Comparison of ENCODE assay signal across 1 cellular context in the genomic region with DNA sequence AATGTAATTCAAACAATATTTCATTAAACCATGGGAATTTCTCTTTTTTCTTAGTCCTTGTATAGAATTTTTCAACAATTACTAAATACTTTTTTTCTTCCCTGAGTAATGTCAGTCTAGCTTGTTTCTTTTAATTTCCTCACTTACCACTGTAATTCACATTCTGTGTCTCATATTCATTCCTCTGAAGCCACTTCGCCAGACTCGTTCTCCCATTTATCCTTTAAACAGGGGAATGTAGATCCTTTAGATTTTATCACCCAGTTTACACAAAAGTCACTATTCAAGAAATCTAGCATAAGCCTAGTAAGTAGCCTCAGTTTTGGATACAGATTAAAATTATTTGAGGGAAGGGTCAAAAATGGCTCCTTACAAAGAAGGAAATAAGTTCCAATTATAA.
TF ChIP-seq lines count a peak whose summit lies in the region.

No MANE protein-coding gene starts in this region.

TF ChIP-seq in GM12878, 131 proteins besides CTCF, POLR2A, EP300 and RAD21:
- TF ChIP-seq GATAD2B (conservative IDR thresholded peaks at IDR 0.05; ENCODE audit: low read depth), result no peak
- TF ChIP-seq KLF5 (IDR thresholded peaks at IDR 0.05; ENCODE audit: partially characterized antibody), result no peak
- no peak for TF ChIP-seq HSF1 (IDR thresholded peaks at IDR 0.05; ENCODE audit: low read depth, low read length)
- TF ChIP-seq CREB1 (IDR thresholded peaks at IDR 0.05; ENCODE audit: low read depth), result no peak
- TF ChIP-seq NFXL1 (IDR thresholded peaks at IDR 0.05; ENCODE audit: borderline replicate concordance), result no peak
- TF ChIP-seq ELK1 (IDR thresholded peaks at IDR 0.05; ENCODE audit: low read depth, low read length), result no peak
- no peak for TF ChIP-seq POLR2AphosphoS5 (IDR thresholded peaks at IDR 0.05; ENCODE audit: low read length)
- no peak for TF ChIP-seq MYB (IDR thresholded peaks at IDR 0.05; ENCODE audit: borderline replicate concordance, low read depth, low read length)
- no peak for TF ChIP-seq NKRF (conservative IDR thresholded peaks at IDR 0.05)
- no peak for TF ChIP-seq JUNB (IDR thresholded peaks at IDR 0.05)
